In the genomic region with DNA sequence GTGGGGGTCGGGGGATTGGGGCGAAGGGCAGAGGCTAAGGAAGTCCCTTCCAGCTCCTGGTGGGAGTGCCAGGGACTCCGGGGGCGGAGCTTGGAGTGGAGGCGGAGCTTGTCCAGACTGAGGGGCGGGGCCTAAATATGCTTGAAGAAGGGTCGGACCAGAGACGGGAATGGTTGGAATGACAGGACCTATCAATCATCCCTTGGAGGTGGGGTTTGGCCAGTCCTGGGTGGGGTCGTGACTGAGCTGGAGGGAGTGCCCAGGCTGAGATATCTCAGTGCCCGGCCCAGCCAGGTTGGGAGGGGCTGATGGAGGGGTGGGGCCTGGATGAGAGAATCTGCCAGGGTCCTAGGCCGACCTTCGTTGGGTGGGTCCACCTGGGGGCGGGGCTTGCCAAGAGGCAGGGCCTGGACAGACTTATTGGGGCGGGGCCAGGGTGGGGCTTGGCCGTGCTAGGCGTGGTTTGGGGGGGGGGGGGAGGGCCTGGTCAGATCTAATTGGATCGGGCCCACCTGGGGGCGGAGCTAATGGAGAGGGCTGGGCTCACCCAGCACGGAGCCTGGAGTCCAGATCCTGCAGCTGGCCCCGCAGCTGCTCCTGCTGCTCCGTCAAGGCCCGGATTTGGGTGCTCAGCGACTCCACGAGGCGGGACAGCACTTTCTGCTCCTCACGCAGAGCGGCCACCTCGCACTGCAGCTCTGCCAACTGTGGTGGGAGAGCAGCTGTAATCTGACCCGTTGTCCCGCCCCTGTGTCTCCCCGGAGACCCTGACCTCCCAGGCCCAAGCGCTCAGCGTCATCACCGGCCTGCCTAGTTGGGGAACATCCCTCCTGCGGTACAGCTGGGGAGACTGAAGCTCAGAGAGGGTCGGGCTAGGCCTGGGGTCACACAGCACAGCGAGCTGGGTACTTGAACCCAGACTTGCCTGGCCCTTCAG, we compare ENCODE assay signal across 1 cellular context.
TF ChIP-seq lines count a peak whose summit lies in the region.

No MANE protein-coding gene starts in this region.

TF ChIP-seq in H1, 55 proteins besides CTCF, POLR2A, EP300 and RAD21 (continues in another document):
- TF ChIP-seq BRCA1 (IDR thresholded peaks at IDR 0.05; ENCODE audit: low read depth, low read length) (no peak), CREB1 (IDR thresholded peaks at IDR 0.05) (peak; percentile 62), GABPA (IDR thresholded peaks at IDR 0.05; ENCODE audit: borderline replicate concordance, insufficient read depth, low read length) (no peak), PHF8 (conservative IDR thresholded peaks at IDR 0.05; ENCODE audit: low read depth, low read length) (peak; percentile 45; the same call in 1 of the 2 replicates), SIN3A (conservative IDR thresholded peaks at IDR 0.05 in 1 of 2, IDR thresholded peaks at IDR 0.05 in 1 of 2; ENCODE audit: low read depth in 1 of 2, low read length in 2 of 2) (0 out of 4 replicates have a peak, but pooled peaks of 1 of the 2 experiments have one; percentile 28), NRF1 (IDR thresholded peaks at IDR 0.05; ENCODE audit: low read depth, low read length) (no peak), EGR1 (IDR thresholded peaks at IDR 0.05; ENCODE audit: borderline replicate concordance, low read depth, low read length) (no peak), HDAC6 (IDR thresholded peaks at IDR 0.05; ENCODE audit: low read depth, low read length) (no peak), CHD1 (IDR thresholded peaks at IDR 0.05; ENCODE audit: low read depth, low read length) (no peak), NANOG (IDR thresholded peaks at IDR 0.05; ENCODE audit: insufficient read depth, low read depth, low read length, poor library complexity, severe bottlenecking) (no peak), JUN (IDR thresholded peaks at IDR 0.05; ENCODE audit: low read depth, low read length) (no peak), MAFK (IDR thresholded peaks at IDR 0.05; ENCODE audit: low read depth, low read length) (no peak), SP4 (IDR thresholded peaks at IDR 0.05; ENCODE audit: low read length) (no peak), RBBP5 (IDR thresholded peaks at IDR 0.05; ENCODE audit: borderline replicate concordance, low read depth, low read length) (no peak), TCF12 (IDR thresholded peaks at IDR 0.05; ENCODE audit: low read depth, low read length) (no peak), POU5F1 (IDR thresholded peaks at IDR 0.05; ENCODE audit: low read depth, low read length) (no peak), CBX8 (IDR thresholded peaks at IDR 0.05; ENCODE audit: borderline replicate concordance, low read depth, low read length) (no peak), RFX5 (IDR thresholded peaks at IDR 0.05; ENCODE audit: borderline replicate concordance, low read depth, low read length) (no peak), SP1 (IDR thresholded peaks at IDR 0.05; ENCODE audit: low read depth, low read length) (peak; percentile 65; the same call in 1 of the 2 replicates), RNF2 (IDR thresholded peaks at IDR 0.05; ENCODE audit: borderline replicate concordance, low read depth, low read length, missing control alignments, poor library complexity, severe bottlenecking) (no peak), TBP (IDR thresholded peaks at IDR 0.05; ENCODE audit: low read depth, low read length) (no peak; the same call in 1 of the 2 replicates), EZH2 (IDR thresholded peaks at IDR 0.05; ENCODE audit: low read depth, low read length, severe bottlenecking) (no peak), SIX5 (IDR thresholded peaks at IDR 0.05; ENCODE audit: low read depth, low read length) (no peak), GTF2F1 (IDR thresholded peaks at IDR 0.05; ENCODE audit: borderline replicate concordance, low read depth, low read length) (no peak), SP2 (IDR thresholded peaks at IDR 0.05; ENCODE audit: low read length) (no peak), TEAD4 (IDR thresholded peaks at IDR 0.05; ENCODE audit: low read depth, low read length) (peak; percentile 62; the same call in 1 of the 2 replicates), SAP30 (IDR thresholded peaks at IDR 0.05; ENCODE audit: insufficient read depth, insufficient replicate concordance, low read length) (peak; percentile 28), TAF7 (optimal IDR thresholded peaks at IDR 0.05; ENCODE audit: borderline replicate concordance, low read depth, low read length) (no peak), CBX5 (IDR thresholded peaks at IDR 0.05; ENCODE audit: low read depth, low read length) (no peak), CHD2 (IDR thresholded peaks at IDR 0.05; ENCODE audit: low read length) (no peak), CTBP2 (IDR thresholded peaks at IDR 0.05; ENCODE audit: borderline replicate concordance, insufficient read depth, insufficient read length, low read length) (no peak), TAF1 (IDR thresholded peaks at IDR 0.05; ENCODE audit: low read depth, low read length) (peak; percentile 58; the same call in 1 of the 2 replicates), CEBPB (IDR thresholded peaks at IDR 0.05; ENCODE audit: low read depth, low read length) (no peak), JUND (IDR thresholded peaks at IDR 0.05; ENCODE audit: low read length) (no peak), KDM1A (IDR thresholded peaks at IDR 0.05; ENCODE audit: borderline replicate concordance, low read length) (peak; percentile 94), KDM5A (IDR thresholded peaks at IDR 0.05; ENCODE audit: low read length) (no peak), ASH2L (IDR thresholded peaks at IDR 0.05; ENCODE audit: low read length) (no peak), RXRA (IDR thresholded peaks at IDR 0.05; ENCODE audit: insufficient read depth, low read depth, low read length) (no peak), SRF (IDR thresholded peaks at IDR 0.05; ENCODE audit: low read depth, low read length) (no peak), KDM4A (IDR thresholded peaks at IDR 0.05; ENCODE audit: low read depth, low read length, severe bottlenecking) (peak; percentile 53), BCL11A (IDR thresholded peaks at IDR 0.05; ENCODE audit: low read depth in 2 of 2, low read length in 2 of 2) (no peak), HDAC2 (IDR thresholded peaks at IDR 0.05; ENCODE audit: borderline replicate concordance in 1 of 2, low read depth in 2 of 2, low read length in 2 of 2) (no peak; a peak in 1 of 4 replicates), SUZ12 (IDR thresholded peaks at IDR 0.05; ENCODE audit: low read length) (no peak), SIRT6 (IDR thresholded peaks at IDR 0.05; ENCODE audit: low read length) (no peak), BACH1 (IDR thresholded peaks at IDR 0.05; ENCODE audit: low read length) (no peak), POLR2AphosphoS5 (IDR thresholded peaks at IDR 0.05; ENCODE audit: low read depth, low read length) (no peak), YY1 (IDR thresholded peaks at IDR 0.05; ENCODE audit: low read depth, low read length) (no peak), ZNF274 (IDR thresholded peaks at IDR 0.05; ENCODE audit: borderline replicate concordance, extremely low read depth, low read length) (no peak)
- TF ChIP-seq, protein P1, sequence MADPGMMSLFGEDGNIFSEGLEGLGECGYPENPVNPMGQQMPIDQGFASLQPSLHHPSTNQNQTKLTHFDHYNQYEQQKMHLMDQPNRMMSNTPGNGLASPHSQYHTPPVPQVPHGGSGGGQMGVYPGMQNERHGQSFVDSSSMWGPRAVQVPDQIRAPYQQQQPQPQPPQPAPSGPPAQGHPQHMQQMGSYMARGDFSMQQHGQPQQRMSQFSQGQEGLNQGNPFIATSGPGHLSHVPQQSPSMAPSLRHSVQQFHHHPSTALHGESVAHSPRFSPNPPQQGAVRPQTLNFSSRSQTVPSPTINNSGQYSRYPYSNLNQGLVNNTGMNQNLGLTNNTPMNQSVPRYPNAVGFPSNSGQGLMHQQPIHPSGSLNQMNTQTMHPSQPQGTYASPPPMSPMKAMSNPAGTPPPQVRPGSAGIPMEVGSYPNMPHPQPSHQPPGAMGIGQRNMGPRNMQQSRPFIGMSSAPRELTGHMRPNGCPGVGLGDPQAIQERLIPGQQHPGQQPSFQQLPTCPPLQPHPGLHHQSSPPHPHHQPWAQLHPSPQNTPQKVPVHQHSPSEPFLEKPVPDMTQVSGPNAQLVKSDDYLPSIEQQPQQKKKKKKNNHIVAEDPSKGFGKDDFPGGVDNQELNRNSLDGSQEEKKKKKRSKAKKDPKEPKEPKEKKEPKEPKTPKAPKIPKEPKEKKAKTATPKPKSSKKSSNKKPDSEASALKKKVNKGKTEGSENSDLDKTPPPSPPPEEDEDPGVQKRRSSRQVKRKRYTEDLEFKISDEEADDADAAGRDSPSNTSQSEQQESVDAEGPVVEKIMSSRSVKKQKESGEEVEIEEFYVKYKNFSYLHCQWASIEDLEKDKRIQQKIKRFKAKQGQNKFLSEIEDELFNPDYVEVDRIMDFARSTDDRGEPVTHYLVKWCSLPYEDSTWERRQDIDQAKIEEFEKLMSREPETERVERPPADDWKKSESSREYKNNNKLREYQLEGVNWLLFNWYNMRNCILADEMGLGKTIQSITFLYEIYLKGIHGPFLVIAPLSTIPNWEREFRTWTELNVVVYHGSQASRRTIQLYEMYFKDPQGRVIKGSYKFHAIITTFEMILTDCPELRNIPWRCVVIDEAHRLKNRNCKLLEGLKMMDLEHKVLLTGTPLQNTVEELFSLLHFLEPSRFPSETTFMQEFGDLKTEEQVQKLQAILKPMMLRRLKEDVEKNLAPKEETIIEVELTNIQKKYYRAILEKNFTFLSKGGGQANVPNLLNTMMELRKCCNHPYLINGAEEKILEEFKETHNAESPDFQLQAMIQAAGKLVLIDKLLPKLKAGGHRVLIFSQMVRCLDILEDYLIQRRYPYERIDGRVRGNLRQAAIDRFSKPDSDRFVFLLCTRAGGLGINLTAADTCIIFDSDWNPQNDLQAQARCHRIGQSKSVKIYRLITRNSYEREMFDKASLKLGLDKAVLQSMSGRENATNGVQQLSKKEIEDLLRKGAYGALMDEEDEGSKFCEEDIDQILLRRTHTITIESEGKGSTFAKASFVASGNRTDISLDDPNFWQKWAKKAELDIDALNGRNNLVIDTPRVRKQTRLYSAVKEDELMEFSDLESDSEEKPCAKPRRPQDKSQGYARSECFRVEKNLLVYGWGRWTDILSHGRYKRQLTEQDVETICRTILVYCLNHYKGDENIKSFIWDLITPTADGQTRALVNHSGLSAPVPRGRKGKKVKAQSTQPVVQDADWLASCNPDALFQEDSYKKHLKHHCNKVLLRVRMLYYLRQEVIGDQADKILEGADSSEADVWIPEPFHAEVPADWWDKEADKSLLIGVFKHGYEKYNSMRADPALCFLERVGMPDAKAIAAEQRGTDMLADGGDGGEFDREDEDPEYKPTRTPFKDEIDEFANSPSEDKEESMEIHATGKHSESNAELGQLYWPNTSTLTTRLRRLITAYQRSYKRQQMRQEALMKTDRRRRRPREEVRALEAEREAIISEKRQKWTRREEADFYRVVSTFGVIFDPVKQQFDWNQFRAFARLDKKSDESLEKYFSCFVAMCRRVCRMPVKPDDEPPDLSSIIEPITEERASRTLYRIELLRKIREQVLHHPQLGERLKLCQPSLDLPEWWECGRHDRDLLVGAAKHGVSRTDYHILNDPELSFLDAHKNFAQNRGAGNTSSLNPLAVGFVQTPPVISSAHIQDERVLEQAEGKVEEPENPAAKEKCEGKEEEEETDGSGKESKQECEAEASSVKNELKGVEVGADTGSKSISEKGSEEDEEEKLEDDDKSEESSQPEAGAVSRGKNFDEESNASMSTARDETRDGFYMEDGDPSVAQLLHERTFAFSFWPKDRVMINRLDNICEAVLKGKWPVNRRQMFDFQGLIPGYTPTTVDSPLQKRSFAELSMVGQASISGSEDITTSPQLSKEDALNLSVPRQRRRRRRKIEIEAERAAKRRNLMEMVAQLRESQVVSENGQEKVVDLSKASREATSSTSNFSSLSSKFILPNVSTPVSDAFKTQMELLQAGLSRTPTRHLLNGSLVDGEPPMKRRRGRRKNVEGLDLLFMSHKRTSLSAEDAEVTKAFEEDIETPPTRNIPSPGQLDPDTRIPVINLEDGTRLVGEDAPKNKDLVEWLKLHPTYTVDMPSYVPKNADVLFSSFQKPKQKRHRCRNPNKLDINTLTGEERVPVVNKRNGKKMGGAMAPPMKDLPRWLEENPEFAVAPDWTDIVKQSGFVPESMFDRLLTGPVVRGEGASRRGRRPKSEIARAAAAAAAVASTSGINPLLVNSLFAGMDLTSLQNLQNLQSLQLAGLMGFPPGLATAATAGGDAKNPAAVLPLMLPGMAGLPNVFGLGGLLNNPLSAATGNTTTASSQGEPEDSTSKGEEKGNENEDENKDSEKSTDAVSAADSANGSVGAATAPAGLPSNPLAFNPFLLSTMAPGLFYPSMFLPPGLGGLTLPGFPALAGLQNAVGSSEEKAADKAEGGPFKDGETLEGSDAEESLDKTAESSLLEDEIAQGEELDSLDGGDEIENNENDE (IDR thresholded peaks at IDR 0.05; ENCODE audit: insufficient replicate concordance, low read length) = no peak
- TF ChIP-seq, protein P2, sequence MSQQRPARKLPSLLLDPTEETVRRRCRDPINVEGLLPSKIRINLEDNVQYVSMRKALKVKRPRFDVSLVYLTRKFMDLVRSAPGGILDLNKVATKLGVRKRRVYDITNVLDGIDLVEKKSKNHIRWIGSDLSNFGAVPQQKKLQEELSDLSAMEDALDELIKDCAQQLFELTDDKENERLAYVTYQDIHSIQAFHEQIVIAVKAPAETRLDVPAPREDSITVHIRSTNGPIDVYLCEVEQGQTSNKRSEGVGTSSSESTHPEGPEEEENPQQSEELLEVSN (IDR thresholded peaks at IDR 0.05) = no peak
- TF ChIP-seq, protein P3, sequence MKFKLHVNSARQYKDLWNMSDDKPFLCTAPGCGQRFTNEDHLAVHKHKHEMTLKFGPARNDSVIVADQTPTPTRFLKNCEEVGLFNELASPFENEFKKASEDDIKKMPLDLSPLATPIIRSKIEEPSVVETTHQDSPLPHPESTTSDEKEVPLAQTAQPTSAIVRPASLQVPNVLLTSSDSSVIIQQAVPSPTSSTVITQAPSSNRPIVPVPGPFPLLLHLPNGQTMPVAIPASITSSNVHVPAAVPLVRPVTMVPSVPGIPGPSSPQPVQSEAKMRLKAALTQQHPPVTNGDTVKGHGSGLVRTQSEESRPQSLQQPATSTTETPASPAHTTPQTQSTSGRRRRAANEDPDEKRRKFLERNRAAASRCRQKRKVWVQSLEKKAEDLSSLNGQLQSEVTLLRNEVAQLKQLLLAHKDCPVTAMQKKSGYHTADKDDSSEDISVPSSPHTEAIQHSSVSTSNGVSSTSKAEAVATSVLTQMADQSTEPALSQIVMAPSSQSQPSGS (IDR thresholded peaks at IDR 0.05; ENCODE audit: low read length) = no peak
- TF ChIP-seq, protein P4, sequence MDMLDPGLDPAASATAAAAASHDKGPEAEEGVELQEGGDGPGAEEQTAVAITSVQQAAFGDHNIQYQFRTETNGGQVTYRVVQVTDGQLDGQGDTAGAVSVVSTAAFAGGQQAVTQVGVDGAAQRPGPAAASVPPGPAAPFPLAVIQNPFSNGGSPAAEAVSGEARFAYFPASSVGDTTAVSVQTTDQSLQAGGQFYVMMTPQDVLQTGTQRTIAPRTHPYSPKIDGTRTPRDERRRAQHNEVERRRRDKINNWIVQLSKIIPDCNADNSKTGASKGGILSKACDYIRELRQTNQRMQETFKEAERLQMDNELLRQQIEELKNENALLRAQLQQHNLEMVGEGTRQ (IDR thresholded peaks at IDR 0.05; ENCODE audit: low read length) = 0 out of 2 replicates have a peak, but pooled peaks have one; percentile 12
- TF ChIP-seq, protein P5, sequence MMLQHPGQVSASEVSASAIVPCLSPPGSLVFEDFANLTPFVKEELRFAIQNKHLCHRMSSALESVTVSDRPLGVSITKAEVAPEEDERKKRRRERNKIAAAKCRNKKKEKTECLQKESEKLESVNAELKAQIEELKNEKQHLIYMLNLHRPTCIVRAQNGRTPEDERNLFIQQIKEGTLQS (IDR thresholded peaks at IDR 0.05; ENCODE audit: insufficient read depth, low read depth, low read length) = no peak
- TF ChIP-seq, protein P6, sequence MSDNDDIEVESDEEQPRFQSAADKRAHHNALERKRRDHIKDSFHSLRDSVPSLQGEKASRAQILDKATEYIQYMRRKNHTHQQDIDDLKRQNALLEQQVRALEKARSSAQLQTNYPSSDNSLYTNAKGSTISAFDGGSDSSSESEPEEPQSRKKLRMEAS (IDR thresholded peaks at IDR 0.05) = peak; percentile 47; the same call in 1 of the 2 replicates
